8 cellular contexts compared by ENCODE assay signal in genomic region chr3:49029563-49029884, GRCh38. TPM values are rescaled to one million over a fixed set of nuclear protein-coding genes. Genes with fewer than 3 reads are reported as not detected.
A peak's percentile ranks its signal among the peaks of the same experiment; 100 is the strongest.
DNase-seq lines count a peak whose midpoint lies in the region; ATAC-seq and TF ChIP-seq lines count a peak whose summit lies in the region.

No MANE protein-coding gene starts in this region.

- H4K20me1 ChIP-seq in Loucy (ENCODE audit: insufficient read depth, low read length, poor library complexity, severe bottlenecking): peaks cover 20% of the 10 kb centered on the region

- peak overlapping the region; percentile 93 to 100 (median 99) for H3K27ac Mint-ChIP-seq in naive thymus-derived CD8-positive, alpha-beta T cell

- H3K27me3 ChIP-seq in ACC112 (ENCODE audit: insufficient read depth, low read length): no peaks in the 10 kb centered on the region
- no peaks in the 10 kb centered on the region for H3K27me3 ChIP-seq in Loucy (ENCODE audit: insufficient read depth, low read length, poor library complexity, severe bottlenecking)

- no peaks in the 10 kb centered on the region for H3K9me3 ChIP-seq in Loucy (ENCODE audit: insufficient read depth, low read depth, low read length)

- peak overlapping the region; percentile 97 for H3K4me2 ChIP-seq in Loucy (ENCODE audit: low read depth, low read length, poor library complexity, severe bottlenecking)

- H3K27ac ChIP-seq in ACC112 (ENCODE audit: low read depth, low read length) (peak overlapping the region; percentile 34), cingulate gyrus (ENCODE audit: low read depth, low read length) (peak overlapping the region; percentile 98)

- H3K36me3 Mint-ChIP-seq in naive thymus-derived CD8-positive, alpha-beta T cell: peaks cover 0 to 65% (median 9%) of the 10 kb centered on the region in 3 donors

- peak overlapping the region; percentile 91 for H3K9ac ChIP-seq in Loucy (ENCODE audit: low read depth, low read length, poor library complexity, severe bottlenecking)

- peaks cover 19 to 39% (median 35%) of the 10 kb centered on the region in 4 donors for H3K4me1 Mint-ChIP-seq in naive thymus-derived CD8-positive, alpha-beta T cell

- POLR2A ChIA-PET in naive thymus-derived CD8-positive, alpha-beta T cell (lab: Charles Lee): interaction anchor here (0.6 to 10.8 kb wide), 13 partner anchors 9 to 1037 kb away, joined by 3 to 194 read pairs (median 4); partner anchors contain the start of genes ARIH2, DALRD3, IP6K2 and KLHDC8B
- POLR2A ChIA-PET in GM10248 (lab: Yijun Ruan, JAX): interaction anchor here (0.5 to 1.8 kb wide), 15 partner anchors 9 to 1706 kb away, joined by 3 to 29 read pairs (median 5); partner anchors contain the start of genes DALRD3, P4HTM, QRICH1 and USP19

- H3K79me2 ChIP-seq in ACC112 (ENCODE audit: control insufficient read depth, insufficient read depth, low read length, unreplicated experiment): peaks cover 27% of the 10 kb centered on the region
- H3K79me2 ChIP-seq in Loucy (ENCODE audit: insufficient read depth, low read length): peaks cover 45% of the 10 kb centered on the region

- ATAC-seq in naive thymus-derived CD8-positive, alpha-beta T cell: no peak

- peak overlapping the region; percentile 92 for H3K4me3 ChIP-seq in ACC112 (ENCODE audit: low read depth, low read length)
- peak overlapping the region; percentile 88 for H3K4me3 ChIP-seq in Loucy (ENCODE audit: low read length, poor library complexity, severe bottlenecking)

- peaks cover 35% of the 10 kb centered on the region for H3K36me3 ChIP-seq in ACC112 (ENCODE audit: insufficient read depth, low read length)
- peaks cover 72% of the 10 kb centered on the region for H3K36me3 ChIP-seq in Loucy (ENCODE audit: insufficient read depth, low read length)

- H3K4me1 ChIP-seq in ACC112 (ENCODE audit: control insufficient read depth, insufficient read depth, low read length, unreplicated experiment): peaks cover 50% of the 10 kb centered on the region
- peaks cover 37% of the 10 kb centered on the region for H3K4me1 ChIP-seq in Loucy (ENCODE audit: insufficient read depth, low read length, poor library complexity, severe bottlenecking)

- no peaks in the 10 kb centered on the region for H3F3A ChIP-seq in Loucy (ENCODE audit: low read depth)

- peak overlapping the region; percentile 87 to 96 (median 96) for H3K4me3 Mint-ChIP-seq in naive thymus-derived CD8-positive, alpha-beta T cell

- intact Hi-C loops in posterior vena cava (cut with DNase I): no loop called here

- H3K27me3 Mint-ChIP-seq in naive thymus-derived CD8-positive, alpha-beta T cell: no peaks in the 10 kb centered on the region

- no peaks in the 10 kb centered on the region for H3K9me2 ChIP-seq in Loucy (replicated peaks; ENCODE audit: low read depth, low read length)

- no peak for TF ChIP-seq CTCF in Loucy (conservative IDR thresholded peaks at IDR 0.05; ENCODE audit: low read length)
- no peak for TF ChIP-seq CTCF in GM10248 (IDR thresholded peaks at IDR 0.05; ENCODE audit: control extremely low read depth, extremely low read depth, low read depth, missing control alignments)

- no peaks in the 10 kb centered on the region for H3K9me3 Mint-ChIP-seq in naive thymus-derived CD8-positive, alpha-beta T cell

- CTCF ChIA-PET in GM10248 (lab: Yijun Ruan, JAX): interaction anchor here (0.6 to 1.5 kb wide), 7 partner anchors 9 to 70 kb away, joined by 3 to 5 read pairs (median 4); partner anchors contain the start of genes P4HTM and WDR6

- no peak for DNase-seq in naive thymus-derived CD8-positive, alpha-beta T cell
- DNase-seq in GM10248 (ENCODE audit: extremely low spot score) (no peak), posterior vena cava (ENCODE audit: low spot score) (no peak), NCI-H226 (no peak)
- DNase-seq in stimulated activated naive CD4-positive, alpha-beta T cell (lab: John Stamatoyannopoulos, UW): no peak

- H2AFZ ChIP-seq in ACC112 (ENCODE audit: low read length, unreplicated experiment): peak overlapping the region; percentile 16
- H2AFZ ChIP-seq in Loucy (ENCODE audit: low read length): no peak overlapping the region

RNA-seq across cellular contexts. Expression of gene IMPDH2, which starts 0.3 kb away (rescaled TPM):
- total RNA-seq in naive thymus-derived CD8-positive, alpha-beta T cell: 100 to 1,000 TPM; 121 to 129 TPM
- 100 to 1,000 TPM in 2 of 3 donors, 10 to 100 TPM in 1; 97.3 to 121 (median 118) TPM for polyA plus RNA-seq in naive thymus-derived CD8-positive, alpha-beta T cell
- total RNA-seq in posterior vena cava: 100 to 1,000 TPM in 1 of 2 donors, 10 to 100 TPM in 1; 96.4 to 112 TPM

RNA-seq across cellular contexts. Expression of gene NDUFAF3, which starts 7.6 kb away (rescaled TPM):
- total RNA-seq in naive thymus-derived CD8-positive, alpha-beta T cell: 10 to 100 TPM; 87.1 to 89.2 TPM
- polyA plus RNA-seq in naive thymus-derived CD8-positive, alpha-beta T cell: 100 to 1,000 TPM; 140 to 226 (median 202) TPM
- 10 to 100 TPM; 57.8 to 62.0 TPM for total RNA-seq in posterior vena cava

RNA-seq across cellular contexts. Expression of gene DALRD3, which starts 11.1 kb away (rescaled TPM):
- 10 to 100 TPM; 23.9 to 24.2 TPM for total RNA-seq in naive thymus-derived CD8-positive, alpha-beta T cell
- 10 to 100 TPM; 20.8 to 21.9 (median 21.8) TPM for polyA plus RNA-seq in naive thymus-derived CD8-positive, alpha-beta T cell
- total RNA-seq in posterior vena cava: 10 to 100 TPM in 1 of 2 donors, 1 to 10 TPM in 1; 9.8 to 12.1 TPM

RNA-seq across cellular contexts. Expression of gene WDR6, which starts 22.3 kb away (rescaled TPM):
- 100 to 1,000 TPM; 332 to 351 TPM for total RNA-seq in naive thymus-derived CD8-positive, alpha-beta T cell
- polyA plus RNA-seq in naive thymus-derived CD8-positive, alpha-beta T cell: 100 to 1,000 TPM in 2 of 3 donors, 10 to 100 TPM in 1; 96.3 to 126 (median 111) TPM
- total RNA-seq in posterior vena cava: 10 to 100 TPM; 72.9 to 95.5 TPM

RNA-seq across cellular contexts. Expression of gene P4HTM, which starts 39.5 kb away (rescaled TPM):
- 10 to 100 TPM; 57.0 to 62.5 TPM for total RNA-seq in naive thymus-derived CD8-positive, alpha-beta T cell
- 10 to 100 TPM; 20.3 to 23.3 (median 22.9) TPM for polyA plus RNA-seq in naive thymus-derived CD8-positive, alpha-beta T cell
- 10 to 100 TPM; 16.4 to 26.1 TPM for total RNA-seq in posterior vena cava
